In genomic region chr15:52678468-52679231, GRCh38 we compare ENCODE assay signal across 8 cellular contexts. TPM values are rescaled to one million over a fixed set of nuclear protein-coding genes. Genes with fewer than 3 reads are reported as not detected.
DNase-seq lines count a peak whose midpoint lies in the region; ATAC-seq and TF ChIP-seq lines count a peak whose summit lies in the region.

No MANE protein-coding gene starts in this region.

- H3K9me3 ChIP-seq in NT2/D1 (ENCODE audit: insufficient read depth, low read length): no peaks in the 10 kb centered on the region
- no peaks in the 10 kb centered on the region for H3K9me3 ChIP-seq in esophagus squamous epithelium

- no peaks in the 10 kb centered on the region for H3K27me3 Mint-ChIP-seq in naive B cell

- peaks cover 1 to 8% of the 10 kb centered on the region in 2 donors for H3K36me3 Mint-ChIP-seq in naive B cell

- H2AFZ ChIP-seq in ACC112 (ENCODE audit: low read length, unreplicated experiment): peak overlapping the region; percentile 96

- H3K9ac ChIP-seq in NT2/D1 (ENCODE audit: insufficient read length, low read depth): peak overlapping the region; percentile 80

- peak overlapping the region; percentile 99 to 100 (median 99) for H3K27ac Mint-ChIP-seq in naive B cell

- peak overlapping the region; percentile 95 to 100 (median 98) for H3K4me3 Mint-ChIP-seq in naive B cell

- H3K4me1 ChIP-seq in ACC112 (ENCODE audit: control insufficient read depth, insufficient read depth, low read length, unreplicated experiment) (peaks cover 18% of the 10 kb centered on the region), NT2/D1 (ENCODE audit: insufficient read depth, insufficient read length) (no peaks in the 10 kb centered on the region), esophagus squamous epithelium (peaks cover 0 to 61% (median 20%) of the 10 kb centered on the region in 3 donors)

- peaks cover 47 to 62% (median 51%) of the 10 kb centered on the region in 3 donors for H3K4me1 Mint-ChIP-seq in naive B cell

- H3K27me3 ChIP-seq in ACC112 (ENCODE audit: insufficient read depth, low read length) (no peaks in the 10 kb centered on the region), NT2/D1 (ENCODE audit: insufficient read depth, insufficient read length) (peaks cover 8% of the 10 kb centered on the region), esophagus squamous epithelium (no peaks in the 10 kb centered on the region)

- peak; percentile 23 for DNase-seq in NT2/D1 (ENCODE audit: low read depth, low spot score)
- DNase-seq in activated T-cell treated with anti-CD3 and anti-CD28 coated beads, Interleukin-2, amount 50 U/mL, for 48 hours: peak; percentile 69 to 73
- DNase-seq in esophagus squamous epithelium (lab: John Stamatoyannopoulos, UW): peak; percentile 14
- DNase-seq in naive B cell: peak; percentile 62
- peak; percentile 44 to 73 (median 60) for DNase-seq in stimulated activated naive CD4-positive, alpha-beta T cell (lab: John Stamatoyannopoulos, UW)

- WGBS in esophagus squamous epithelium, 2 donors: 0% methylated on average over 13 to 57 of the region's 70 CpGs

- intact Hi-C loops in esophagus squamous epithelium (cut with DNase I): no loop called here

- ATAC-seq in GM18517 (IDR thresholded peaks at IDR 0.05; ENCODE audit: unreplicated experiment) (peak; percentile 5), HG03108 (IDR thresholded peaks at IDR 0.05; ENCODE audit: unreplicated experiment) (peak; percentile 10), naive B cell (ENCODE audit: low read depth in 2 of 2) (peak; percentile 39)

- H3K4me3 ChIP-seq in ACC112 (ENCODE audit: low read depth, low read length) (peak overlapping the region; percentile 92), NT2/D1 (ENCODE audit: insufficient read length, low read depth) (peak overlapping the region; percentile 71), esophagus squamous epithelium (peak overlapping the region; percentile 88 to 98 (median 94))

- H3K9me3 Mint-ChIP-seq in naive B cell: no peaks in the 10 kb centered on the region

- H3K79me2 ChIP-seq in ACC112 (ENCODE audit: control insufficient read depth, insufficient read depth, low read length, unreplicated experiment): peaks cover 24% of the 10 kb centered on the region

- no peak for TF ChIP-seq CTCF in esophagus squamous epithelium (IDR thresholded peaks at IDR 0.05)

- peaks cover 5% of the 10 kb centered on the region; the same call in 1 of the 2 replicates for H3K36me3 ChIP-seq in ACC112 (ENCODE audit: insufficient read depth, low read length)
- H3K36me3 ChIP-seq in NT2/D1 (ENCODE audit: insufficient read depth, insufficient read length, low read length): no peaks in the 10 kb centered on the region
- H3K36me3 ChIP-seq in esophagus squamous epithelium: peaks cover 0 to 28% (median 0%) of the 10 kb centered on the region in 3 donors

- H3K27ac ChIP-seq in ACC112 (ENCODE audit: low read depth, low read length) (peak overlapping the region; percentile 79), esophagus squamous epithelium (peak overlapping the region; percentile 98 to 99 (median 99))

- no peak for TF ChIP-seq POLR2A in esophagus squamous epithelium (IDR thresholded peaks at IDR 0.05)

RNA-seq across cellular contexts. Expression of gene ATOSA, which starts 0.5 kb away (rescaled TPM):
- total RNA-seq in esophagus squamous epithelium: 10 to 100 TPM; 38.9 to 69.8 (median 44.5) TPM
- 10 to 100 TPM; 15.7 to 38.0 (median 28.4) TPM for polyA plus RNA-seq in naive B cell (ENCODE audit: low read depth in 6 of 6)

Comparison
In these comparisons a context has a peak if more than half of its experiments do, and no peak if none do; other contexts are left out.
1. Peak in every context shown above with its lines: DNase-seq, ATAC-seq, H3K4me3 ChIP-seq and H3K27ac ChIP-seq.
2. DNase-seq: peak in every context shown above with its lines; median percentile 71 in activated T-cell treated with anti-CD3 and anti-CD28 coated beads, Interleukin-2, amount 50 U/mL, for 48 hours; 62 in naive B cell; 60 in stimulated activated naive CD4-positive, alpha-beta T cell; 23 in NT2/D1; 14 in esophagus squamous epithelium.